Comparison of ENCODE assay signal across 9 cellular contexts in the genomic region with DNA sequence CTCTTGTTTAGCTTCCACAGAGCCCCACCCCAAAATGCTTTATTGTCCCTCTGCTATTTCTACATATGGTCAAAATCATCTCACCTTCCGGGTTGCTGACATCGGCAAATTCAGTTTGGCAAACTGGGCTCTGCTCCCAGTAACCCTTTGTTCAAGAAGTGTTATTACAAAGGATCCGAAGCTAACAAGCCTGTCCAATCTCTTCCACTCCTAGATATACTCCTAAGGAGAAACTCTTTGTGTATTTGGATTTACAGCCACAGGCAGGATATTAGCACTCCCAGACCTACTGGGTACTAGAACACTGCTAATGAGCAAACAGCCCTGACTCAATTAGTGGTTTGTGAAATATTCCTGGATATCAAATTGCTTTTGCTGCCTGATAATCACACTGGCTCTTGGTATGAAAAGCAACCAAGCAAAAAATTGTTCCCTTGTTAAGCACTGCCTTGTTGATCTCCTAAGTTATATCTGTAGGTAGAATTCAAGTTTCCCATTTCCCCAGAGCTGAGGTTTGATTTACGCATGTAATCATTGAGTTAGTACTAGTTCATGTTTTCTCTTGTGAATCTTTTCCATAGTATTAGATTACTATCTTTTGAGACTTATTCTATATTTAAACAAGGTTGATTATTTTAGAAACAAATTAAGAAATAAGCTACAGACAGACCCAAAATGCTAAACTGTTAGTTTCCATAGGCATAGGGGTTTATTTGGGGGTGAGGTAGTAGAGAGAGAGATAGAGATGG. TPM values are rescaled to one million over a fixed set of nuclear protein-coding genes. Genes with fewer than 3 reads are reported as not detected.
DNase-seq lines count a peak whose midpoint lies in the region; ATAC-seq and TF ChIP-seq lines count a peak whose summit lies in the region.
"Had no signal": no experiment of that assay in that cellular context is flagged by ENCODE, and none has a peak within 500 bp of the region (broad histone marks: within the 10 kb centered on the region; RNA-seq: fewer than 3 reads in every experiment).

No MANE protein-coding gene starts in this region.

- H3K4me3 ChIP-seq in ACC112 (ENCODE audit: low read depth, low read length) (peak overlapping the region; percentile 97), HFF-Myc (replicated peaks; ENCODE audit: low read depth, low read length) (peak overlapping the region; percentile 68), SJCRH30 (peak overlapping the region; percentile 85), neuron (ENCODE audit: low read length) (peak overlapping the region; percentile 98)

- ATAC-seq in HG03095 (IDR thresholded peaks at IDR 0.05; ENCODE audit: unreplicated experiment): no peak

- no peaks in the 10 kb centered on the region for H3K27me3 ChIP-seq in ACC112 (ENCODE audit: insufficient read depth, low read length)
- no peaks in the 10 kb centered on the region for H3K27me3 ChIP-seq in SJCRH30
- no peaks in the 10 kb centered on the region for H3K27me3 ChIP-seq in neuron (ENCODE audit: insufficient read depth, low read length)

- no peaks in the 10 kb centered on the region for H3K9me3 ChIP-seq in SJCRH30 (replicated peaks)
- H3K9me3 ChIP-seq in neuron (ENCODE audit: low read length): no peaks in the 10 kb centered on the region

- H3K4me1 ChIP-seq in ACC112 (ENCODE audit: control insufficient read depth, insufficient read depth, low read length, unreplicated experiment): peaks cover 13% of the 10 kb centered on the region
- peaks cover 8% of the 10 kb centered on the region for H3K4me1 ChIP-seq in SJCRH30
- peaks cover 13% of the 10 kb centered on the region for H3K4me1 ChIP-seq in neuron (ENCODE audit: insufficient read depth, low read length)

- H3K27ac ChIP-seq in ACC112 (ENCODE audit: low read depth, low read length): peak overlapping the region; percentile 34
- peak overlapping the region; percentile 2 for H3K27ac ChIP-seq in SJCRH30
- H3K27ac ChIP-seq in epithelial cell of prostate: peak overlapping the region; percentile 97

- H2AFZ ChIP-seq in ACC112 (ENCODE audit: low read length, unreplicated experiment) (no peak overlapping the region), neuron (ENCODE audit: low read depth, low read length) (no peak overlapping the region)

- no peak for DNase-seq in HFF-Myc (ENCODE audit: extremely low read depth, low read depth)
- peak; percentile 38 to 71 for DNase-seq in SJCRH30
- DNase-seq in epithelial cell of prostate (ENCODE audit: low read depth, low spot score): peak; percentile 81
- no peak for DNase-seq in activated gamma-delta T cell (lab: John Stamatoyannopoulos, UW)
- DNase-seq in stimulated activated CD4-positive, alpha-beta T cell treated with anti-CD3 and anti-CD28 coated beads, Interleukin-12 subunit alpha, Interleukin-12 subunit beta, amount 100 ng/mL, for 4 hours: no peak
- DNase-seq: activated naive CD8-positive, alpha-beta T cell treated with anti-CD3 and anti-CD28 coated beads, Interleukin-2, amount 10 ng/mL, durations not matched to agents 7 days and 5 days had no signal

- no peak for TF ChIP-seq CTCF in HFF-Myc (IDR thresholded peaks at IDR 0.05; ENCODE audit: low read depth, low read length, missing control alignments)

- H3K36me3 ChIP-seq in ACC112 (ENCODE audit: insufficient read depth, low read length) (peaks cover 24% of the 10 kb centered on the region), SJCRH30 (peaks cover 37% of the 10 kb centered on the region), neuron (ENCODE audit: insufficient read depth, low read length) (peaks cover 7% of the 10 kb centered on the region)

- H3K79me2 ChIP-seq in ACC112 (ENCODE audit: control insufficient read depth, insufficient read depth, low read length, unreplicated experiment): peaks cover 34% of the 10 kb centered on the region

RNA-seq across cellular contexts. Expression of a gene that starts 3.8 kb away (rescaled TPM):
- total RNA-seq in SJCRH30 (2014; rRNA removed; shearing (Covaris generic)): 92.2 and 96.2 TPM in 2 replicates

Comparison
In these comparisons a context has a peak if more than half of its experiments do, and no peak if none do; other contexts are left out.
1. H3K27ac ChIP-seq: peak in every context shown above with its lines; median percentile 97 in epithelial cell of prostate; 34 in ACC112; 2 in SJCRH30.
2. DNase-seq: peak in SJCRH30 (2 of 2) and epithelial cell of prostate (single experiment); none in HFF-Myc (single experiment), activated gamma-delta T cell (single experiment) and stimulated activated CD4-positive, alpha-beta T cell treated with anti-CD3 and anti-CD28 coated beads, Interleukin-12 subunit alpha, Interleukin-12 subunit beta, amount 100 ng/mL, for 4 hours (single experiment).
3. Peak in every context shown above with its lines, with median percentiles within 50 percentile points of each other: H3K4me3 ChIP-seq.